Comparison of ENCODE assay signal across 12 cellular contexts in the genomic region with DNA sequence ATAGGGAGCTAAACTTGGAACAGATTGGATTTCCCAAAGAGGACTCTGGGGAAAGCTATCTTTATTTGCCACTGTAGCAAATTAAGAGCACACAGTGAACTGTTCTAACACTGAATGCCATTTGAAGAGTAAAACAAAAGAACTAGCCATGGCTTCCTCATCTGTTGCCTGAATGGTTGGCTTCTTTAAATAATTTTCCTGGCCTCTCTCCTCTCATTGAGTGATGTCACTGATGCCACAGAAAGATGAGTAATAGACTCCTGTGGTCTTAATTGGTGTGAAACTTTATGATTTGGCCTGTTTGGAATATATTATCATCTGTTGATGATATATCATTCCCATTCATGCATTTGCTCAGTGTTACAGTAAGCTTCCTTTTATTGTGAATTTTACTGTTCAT. TPM values are rescaled to one million over a fixed set of nuclear protein-coding genes. Genes with fewer than 3 reads are reported as not detected.
DNase-seq lines count a peak whose midpoint lies in the region; ATAC-seq, FAIRE-seq and TF ChIP-seq lines count a peak whose summit lies in the region.
"Had no signal": no experiment of that assay in that cellular context is flagged by ENCODE, and none has a peak within 500 bp of the region (broad histone marks: within the 10 kb centered on the region; RNA-seq: fewer than 3 reads in every experiment).

No MANE protein-coding gene starts in this region.

- POLR2A ChIA-PET in WTC11 (lab: Charles Lee) = no interaction called here

- H3K36me3 Mint-ChIP-seq in activated T-cell treated with anti-CD3 and anti-CD28 coated beads, Interleukin-2, amount 50 U/mL, for 72 hours (ENCODE audit: insufficient read depth in 2 of 2) = no peaks in the 10 kb centered on the region
- no peaks in the 10 kb centered on the region for H3K36me3 Mint-ChIP-seq in WTC11

- H3K27me3 Mint-ChIP-seq in activated T-cell treated with anti-CD3 and anti-CD28 coated beads, Interleukin-2, amount 50 U/mL, for 72 hours (ENCODE audit: low read depth) = no peaks in the 10 kb centered on the region
- no peaks in the 10 kb centered on the region for H3K27me3 Mint-ChIP-seq in WTC11 (ENCODE audit: low read depth)
- H3K27me3 Mint-ChIP-seq: CD4-positive, CD25-positive, alpha-beta regulatory T cell had no signal

- peak in 1 of 2 donors; percentile 18 for DNase-seq in activated T-cell treated with anti-CD3 and anti-CD28 coated beads, Interleukin-2, amount 50 U/mL, for 72 hours
- DNase-seq in activated T-cell treated with anti-CD3 and anti-CD28 coated beads, Interleukin-2, amount 50 U/mL, for 48 hours = no peak
- peak; percentile 25 for DNase-seq in RCC 7860 (ENCODE audit: low spot score)
- DNase-seq in fibroblast of gingiva (ENCODE audit: low read depth) = peak; percentile 37
- no peak for DNase-seq in stimulated activated naive CD8-positive, alpha-beta T cell treated with anti-CD3 and anti-CD28 coated beads, Interleukin-15, Interleukin-2, amounts not matched to agents 100 U/mL and 50 U/mL, for 24 hours
- no peak for DNase-seq in WTC11 (ENCODE audit: low spot score)
- DNase-seq in frontal cortex (ENCODE audit: low spot score in 2 of 2) = no peak
- DNase-seq in iPS-NIHi11 (ENCODE audit: low spot score) = no peak
- DNase-seq: activated CD8-positive, alpha-beta memory T cell treated with anti-CD3 and anti-CD28 coated beads, Interleukin-2, amount 50 U/mL, for 4 hours; CD4-positive, CD25-positive, alpha-beta regulatory T cell; left cardiac atrium; NCI-H1694 treated with DMSO at 0.1 percent for 48 hours had no signal

- no peak for TF ChIP-seq CTCF in WTC11 (IDR thresholded peaks at IDR 0.05)

- H3K4me1 Mint-ChIP-seq in activated T-cell treated with anti-CD3 and anti-CD28 coated beads, Interleukin-2, amount 50 U/mL, for 72 hours (ENCODE audit: low read depth) = peaks cover 78% of the 10 kb centered on the region
- H3K4me1 Mint-ChIP-seq in WTC11 = peaks cover 29% of the 10 kb centered on the region

- CTCF ChIA-PET in WTC11 (lab: Charles Lee) = interaction anchor here (1.0 to 2.1 kb wide), 4 partner anchors 29 to 132 kb away, joined by 3 to 5 read pairs (median 4); no protein-coding TSS in a partner anchor

- H3K9me3 Mint-ChIP-seq in activated T-cell treated with anti-CD3 and anti-CD28 coated beads, Interleukin-2, amount 50 U/mL, for 72 hours = no peaks in the 10 kb centered on the region
- H3K9me3 Mint-ChIP-seq in WTC11 = no peaks in the 10 kb centered on the region
- H3K9me3 Mint-ChIP-seq: CD4-positive, CD25-positive, alpha-beta regulatory T cell had no signal

- FAIRE-seq in RCC 7860 (lab: Jason Lieb, UNC) (no peak), frontal cortex (lab: Jason Lieb, UNC) (no peak)

- H3K4me3 Mint-ChIP-seq in activated T-cell treated with anti-CD3 and anti-CD28 coated beads, Interleukin-2, amount 50 U/mL, for 72 hours = peak overlapping the region in 1 of 2 donors; percentile 60
- no peak overlapping the region for H3K4me3 Mint-ChIP-seq in WTC11
- H3K4me3 Mint-ChIP-seq: CD4-positive, CD25-positive, alpha-beta regulatory T cell had no signal

- ATAC-seq in activated T-cell treated with anti-CD3 and anti-CD28 coated beads, Interleukin-2, amount 50 U/mL, for 72 hours (replicated peaks in 1 of 2) = peak; percentile 77 to 79
- peak; percentile 83 for ATAC-seq in stimulated activated naive CD8-positive, alpha-beta T cell treated with anti-CD3 and anti-CD28 coated beads, Interleukin-15, Interleukin-2, amounts not matched to agents 100 U/mL and 50 U/mL, for 24 hours
- no peak for ATAC-seq in WTC11
- ATAC-seq: left cardiac atrium had no signal

- peak overlapping the region; percentile 50 for H3K27ac Mint-ChIP-seq in activated T-cell treated with anti-CD3 and anti-CD28 coated beads, Interleukin-2, amount 50 U/mL, for 72 hours
- H3K27ac Mint-ChIP-seq in WTC11 = no peak overlapping the region
- H3K27ac Mint-ChIP-seq: CD4-positive, CD25-positive, alpha-beta regulatory T cell had no signal

TF ChIP-seq in WTC11, 78 proteins besides CTCF, POLR2A, EP300 and RAD21:
- no peak for TF ChIP-seq HMGA2 (CRISPR knock-in tag; IDR thresholded peaks at IDR 0.05)
- TF ChIP-seq, protein P1, sequence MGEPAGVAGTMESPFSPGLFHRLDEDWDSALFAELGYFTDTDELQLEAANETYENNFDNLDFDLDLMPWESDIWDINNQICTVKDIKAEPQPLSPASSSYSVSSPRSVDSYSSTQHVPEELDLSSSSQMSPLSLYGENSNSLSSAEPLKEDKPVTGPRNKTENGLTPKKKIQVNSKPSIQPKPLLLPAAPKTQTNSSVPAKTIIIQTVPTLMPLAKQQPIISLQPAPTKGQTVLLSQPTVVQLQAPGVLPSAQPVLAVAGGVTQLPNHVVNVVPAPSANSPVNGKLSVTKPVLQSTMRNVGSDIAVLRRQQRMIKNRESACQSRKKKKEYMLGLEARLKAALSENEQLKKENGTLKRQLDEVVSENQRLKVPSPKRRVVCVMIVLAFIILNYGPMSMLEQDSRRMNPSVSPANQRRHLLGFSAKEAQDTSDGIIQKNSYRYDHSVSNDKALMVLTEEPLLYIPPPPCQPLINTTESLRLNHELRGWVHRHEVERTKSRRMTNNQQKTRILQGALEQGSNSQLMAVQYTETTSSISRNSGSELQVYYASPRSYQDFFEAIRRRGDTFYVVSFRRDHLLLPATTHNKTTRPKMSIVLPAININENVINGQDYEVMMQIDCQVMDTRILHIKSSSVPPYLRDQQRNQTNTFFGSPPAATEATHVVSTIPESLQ (CRISPR knock-in tag; IDR thresholded peaks at IDR 0.05) = no peak
- no peak for TF ChIP-seq CREB1 (CRISPR knock-in tag; IDR thresholded peaks at IDR 0.05)
- no peak for TF ChIP-seq ZNF219 (CRISPR knock-in tag; IDR thresholded peaks at IDR 0.05; ENCODE audit: borderline replicate concordance)
- TF ChIP-seq, protein P2, sequence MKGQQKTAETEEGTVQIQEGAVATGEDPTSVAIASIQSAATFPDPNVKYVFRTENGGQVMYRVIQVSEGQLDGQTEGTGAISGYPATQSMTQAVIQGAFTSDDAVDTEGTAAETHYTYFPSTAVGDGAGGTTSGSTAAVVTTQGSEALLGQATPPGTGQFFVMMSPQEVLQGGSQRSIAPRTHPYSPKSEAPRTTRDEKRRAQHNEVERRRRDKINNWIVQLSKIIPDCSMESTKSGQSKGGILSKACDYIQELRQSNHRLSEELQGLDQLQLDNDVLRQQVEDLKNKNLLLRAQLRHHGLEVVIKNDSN (CRISPR knock-in tag; IDR thresholded peaks at IDR 0.05) = no peak
- TF ChIP-seq NR1H2 (CRISPR knock-in tag; IDR thresholded peaks at IDR 0.05) = no peak
- no peak for TF ChIP-seq JAZF1 (CRISPR knock-in tag; IDR thresholded peaks at IDR 0.05)
- no peak for TF ChIP-seq ZNF317 (CRISPR knock-in tag; IDR thresholded peaks at IDR 0.05; ENCODE audit: borderline replicate concordance, low read depth)
- TF ChIP-seq, protein P3, sequence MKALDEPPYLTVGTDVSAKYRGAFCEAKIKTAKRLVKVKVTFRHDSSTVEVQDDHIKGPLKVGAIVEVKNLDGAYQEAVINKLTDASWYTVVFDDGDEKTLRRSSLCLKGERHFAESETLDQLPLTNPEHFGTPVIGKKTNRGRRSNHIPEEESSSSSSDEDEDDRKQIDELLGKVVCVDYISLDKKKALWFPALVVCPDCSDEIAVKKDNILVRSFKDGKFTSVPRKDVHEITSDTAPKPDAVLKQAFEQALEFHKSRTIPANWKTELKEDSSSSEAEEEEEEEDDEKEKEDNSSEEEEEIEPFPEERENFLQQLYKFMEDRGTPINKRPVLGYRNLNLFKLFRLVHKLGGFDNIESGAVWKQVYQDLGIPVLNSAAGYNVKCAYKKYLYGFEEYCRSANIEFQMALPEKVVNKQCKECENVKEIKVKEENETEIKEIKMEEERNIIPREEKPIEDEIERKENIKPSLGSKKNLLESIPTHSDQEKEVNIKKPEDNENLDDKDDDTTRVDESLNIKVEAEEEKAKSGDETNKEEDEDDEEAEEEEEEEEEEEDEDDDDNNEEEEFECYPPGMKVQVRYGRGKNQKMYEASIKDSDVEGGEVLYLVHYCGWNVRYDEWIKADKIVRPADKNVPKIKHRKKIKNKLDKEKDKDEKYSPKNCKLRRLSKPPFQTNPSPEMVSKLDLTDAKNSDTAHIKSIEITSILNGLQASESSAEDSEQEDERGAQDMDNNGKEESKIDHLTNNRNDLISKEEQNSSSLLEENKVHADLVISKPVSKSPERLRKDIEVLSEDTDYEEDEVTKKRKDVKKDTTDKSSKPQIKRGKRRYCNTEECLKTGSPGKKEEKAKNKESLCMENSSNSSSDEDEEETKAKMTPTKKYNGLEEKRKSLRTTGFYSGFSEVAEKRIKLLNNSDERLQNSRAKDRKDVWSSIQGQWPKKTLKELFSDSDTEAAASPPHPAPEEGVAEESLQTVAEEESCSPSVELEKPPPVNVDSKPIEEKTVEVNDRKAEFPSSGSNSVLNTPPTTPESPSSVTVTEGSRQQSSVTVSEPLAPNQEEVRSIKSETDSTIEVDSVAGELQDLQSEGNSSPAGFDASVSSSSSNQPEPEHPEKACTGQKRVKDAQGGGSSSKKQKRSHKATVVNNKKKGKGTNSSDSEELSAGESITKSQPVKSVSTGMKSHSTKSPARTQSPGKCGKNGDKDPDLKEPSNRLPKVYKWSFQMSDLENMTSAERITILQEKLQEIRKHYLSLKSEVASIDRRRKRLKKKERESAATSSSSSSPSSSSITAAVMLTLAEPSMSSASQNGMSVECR (CRISPR knock-in tag; IDR thresholded peaks at IDR 0.05; ENCODE audit: borderline replicate concordance) = no peak
- TF ChIP-seq, protein P4, sequence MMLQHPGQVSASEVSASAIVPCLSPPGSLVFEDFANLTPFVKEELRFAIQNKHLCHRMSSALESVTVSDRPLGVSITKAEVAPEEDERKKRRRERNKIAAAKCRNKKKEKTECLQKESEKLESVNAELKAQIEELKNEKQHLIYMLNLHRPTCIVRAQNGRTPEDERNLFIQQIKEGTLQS (CRISPR knock-in tag; conservative IDR thresholded peaks at IDR 0.05) = no peak
- TF ChIP-seq, protein P5, sequence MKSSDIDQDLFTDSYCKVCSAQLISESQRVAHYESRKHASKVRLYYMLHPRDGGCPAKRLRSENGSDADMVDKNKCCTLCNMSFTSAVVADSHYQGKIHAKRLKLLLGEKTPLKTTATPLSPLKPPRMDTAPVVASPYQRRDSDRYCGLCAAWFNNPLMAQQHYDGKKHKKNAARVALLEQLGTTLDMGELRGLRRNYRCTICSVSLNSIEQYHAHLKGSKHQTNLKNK (CRISPR knock-in tag; IDR thresholded peaks at IDR 0.05) = no peak
- no peak for TF ChIP-seq FOXJ3 (CRISPR knock-in tag; IDR thresholded peaks at IDR 0.05; ENCODE audit: borderline replicate concordance)

RNA-seq across cellular contexts. Expression of a gene that starts 42.5 kb away (rescaled TPM):
- 10 to 100 TPM; 23.8 to 29.9 TPM for total RNA-seq in activated T-cell treated with anti-CD3 and anti-CD28 coated beads, Interleukin-2, amount 50 U/mL, for 72 hours
- total RNA-seq in WTC11 (2021) (25.6 to 27.5 TPM (median 25.9 TPM) in 3 replicates), frontal cortex (39.5 TPM)

Comparison
In these comparisons a context has a peak if more than half of its experiments do, and no peak if none do; other contexts are left out.
1. DNase-seq: peak in RCC 7860 (single experiment) and fibroblast of gingiva (single experiment); none in activated T-cell treated with anti-CD3 and anti-CD28 coated beads, Interleukin-2, amount 50 U/mL, for 48 hours (0 of 2), stimulated activated naive CD8-positive, alpha-beta T cell treated with anti-CD3 and anti-CD28 coated beads, Interleukin-15, Interleukin-2, amounts not matched to agents 100 U/mL and 50 U/mL, for 24 hours (single experiment), WTC11 (single experiment), frontal cortex (0 of 2) and iPS-NIHi11 (single experiment).